Comparison of ENCODE assay signal across 9 cellular contexts in genomic region chr12:104603545-104603973, GRCh38.
DNase-seq lines count a peak whose midpoint lies in the region; ATAC-seq and TF ChIP-seq lines count a peak whose summit lies in the region.
"Had no signal": no experiment of that assay in that cellular context is flagged by ENCODE, and none has a peak within 500 bp of the region (broad histone marks: within the 10 kb centered on the region; RNA-seq: fewer than 3 reads in every experiment).

No MANE protein-coding gene starts in this region.

- CTCF ChIA-PET in activated B cell treated with CpG ODN at 0.5 μM for 24 hours (lab: Charles Lee), result interaction anchor here (1.7 kb wide), 1 partner anchor 222 kb away, joined by 7 read pairs; no protein-coding TSS in a partner anchor

- H3K27ac Mint-ChIP-seq in activated B cell treated with CpG ODN at 0.5 μM for 24 hours, result peak overlapping the region; percentile 72

- H3K36me3 Mint-ChIP-seq in activated T-cell treated with anti-CD3 and anti-CD28 coated beads, Interleukin-2, amount 50 U/mL, for 4 hours (ENCODE audit: insufficient read depth), result peaks cover 32% of the 10 kb centered on the region
- H3K36me3 Mint-ChIP-seq in activated B cell treated with CpG ODN at 0.5 μM for 24 hours (ENCODE audit: low read depth), result peaks cover 38% of the 10 kb centered on the region

- no peak for DNase-seq in activated T-cell treated with anti-CD3 and anti-CD28 coated beads, Interleukin-2, amount 50 U/mL, for 4 hours
- DNase-seq in activated T-cell treated with anti-CD3 and anti-CD28 coated beads for 4 hours (no peak), activated B cell treated with CpG ODN at 0.5 μM for 24 hours (no peak), right cardiac atrium (no peak), NCI-H146 treated with DMSO at 0.1 percent for 48 hours (lab: John Stamatoyannopoulos, UW; ENCODE audit: unreplicated experiment) (no peak)
- DNase-seq: activated gamma-delta T cell had no signal

- no peaks in the 10 kb centered on the region for H3K27me3 Mint-ChIP-seq in activated T-cell treated with anti-CD3 and anti-CD28 coated beads, Interleukin-2, amount 50 U/mL, for 4 hours (ENCODE audit: low read depth)
- no peaks in the 10 kb centered on the region for H3K27me3 Mint-ChIP-seq in activated B cell treated with CpG ODN at 0.5 μM for 24 hours

- H3K4me1 ChIP-seq in right cardiac atrium (ENCODE audit: control insufficient read depth, insufficient read depth, low read length) (peaks cover 7% of the 10 kb centered on the region), thymus (ENCODE audit: control insufficient read depth, insufficient read depth, low read length) (peaks cover 17% of the 10 kb centered on the region)

- H3K4me3 Mint-ChIP-seq in activated T-cell treated with anti-CD3 and anti-CD28 coated beads, Interleukin-2, amount 50 U/mL, for 4 hours, result peak overlapping the region; percentile 37
- peak overlapping the region; percentile 11 for H3K4me3 Mint-ChIP-seq in activated B cell treated with CpG ODN at 0.5 μM for 24 hours

- H3K4me3 ChIP-seq in right cardiac atrium (ENCODE audit: low read length), result no peak overlapping the region
- no peak overlapping the region for H3K4me3 ChIP-seq in thymus (ENCODE audit: low read length)

- TF ChIP-seq CTCF in activated B cell treated with CpG ODN at 0.5 μM for 24 hours (IDR thresholded peaks at IDR 0.05), result no peak

- WGBS in right cardiac atrium, result 100% methylated on average over 1 of the region's 1 CpG
- WGBS in thymus, result 97% methylated on average over 1 of the region's 1 CpG

- peaks cover 70% of the 10 kb centered on the region for H3K4me1 Mint-ChIP-seq in activated T-cell treated with anti-CD3 and anti-CD28 coated beads, Interleukin-2, amount 50 U/mL, for 4 hours (ENCODE audit: low read depth)
- H3K4me1 Mint-ChIP-seq in activated B cell treated with CpG ODN at 0.5 μM for 24 hours, result peaks cover 76% of the 10 kb centered on the region

- H3K9me3 Mint-ChIP-seq in activated T-cell treated with anti-CD3 and anti-CD28 coated beads, Interleukin-2, amount 50 U/mL, for 4 hours, result no peaks in the 10 kb centered on the region
- H3K9me3 Mint-ChIP-seq in activated B cell treated with CpG ODN at 0.5 μM for 24 hours, result no peaks in the 10 kb centered on the region

- H3K9me3 ChIP-seq in right cardiac atrium (ENCODE audit: control insufficient read depth, low read length) (no peaks in the 10 kb centered on the region), thymus (ENCODE audit: control insufficient read depth) (no peaks in the 10 kb centered on the region)

- ATAC-seq in activated T-cell treated with anti-CD3 and anti-CD28 coated beads, Interleukin-2, amount 50 U/mL, for 4 hours, result no peak
- ATAC-seq in activated B cell treated with CpG ODN at 0.5 μM for 24 hours (ENCODE audit: low read depth) (no peak), right cardiac atrium (no peak), GM19463 (IDR thresholded peaks at IDR 0.05; ENCODE audit: unreplicated experiment) (no peak), GM18873 (IDR thresholded peaks at IDR 0.05; ENCODE audit: low FRiP score, unreplicated experiment) (no peak)

- POLR2A ChIA-PET in activated B cell treated with CpG ODN at 0.5 μM for 24 hours (lab: Charles Lee), result interaction anchor here (0.8 to 1.5 kb wide), 7 partner anchors 10 to 371 kb away, joined by 3 to 4 read pairs (median 4); partner anchors contain the start of gene CHST11

- H3K27me3 ChIP-seq in right cardiac atrium (ENCODE audit: control insufficient read depth, insufficient read depth) (no peaks in the 10 kb centered on the region), thymus (ENCODE audit: control insufficient read depth, insufficient read depth) (no peaks in the 10 kb centered on the region)

- H3K27ac ChIP-seq in right cardiac atrium (ENCODE audit: low read length) (peak overlapping the region; percentile 77), thymus (ENCODE audit: low read depth) (peak overlapping the region; percentile 26)

- intact Hi-C loops in activated B cell treated with CpG ODN at 0.5 μM for 24 hours (cut with micrococcal nuclease) (no loop called here), right cardiac atrium (cut with DNase I) (loop anchor here in 1 of 4 donors (2.0 kb wide), 1 partner anchor 145 kb away; no protein-coding TSS in a partner anchor)

- H3K36me3 ChIP-seq in thymus (ENCODE audit: control insufficient read depth, insufficient read depth), result peaks cover 16% of the 10 kb centered on the region
